Comparison of ENCODE assay signal across 8 cellular contexts in the genomic region with DNA sequence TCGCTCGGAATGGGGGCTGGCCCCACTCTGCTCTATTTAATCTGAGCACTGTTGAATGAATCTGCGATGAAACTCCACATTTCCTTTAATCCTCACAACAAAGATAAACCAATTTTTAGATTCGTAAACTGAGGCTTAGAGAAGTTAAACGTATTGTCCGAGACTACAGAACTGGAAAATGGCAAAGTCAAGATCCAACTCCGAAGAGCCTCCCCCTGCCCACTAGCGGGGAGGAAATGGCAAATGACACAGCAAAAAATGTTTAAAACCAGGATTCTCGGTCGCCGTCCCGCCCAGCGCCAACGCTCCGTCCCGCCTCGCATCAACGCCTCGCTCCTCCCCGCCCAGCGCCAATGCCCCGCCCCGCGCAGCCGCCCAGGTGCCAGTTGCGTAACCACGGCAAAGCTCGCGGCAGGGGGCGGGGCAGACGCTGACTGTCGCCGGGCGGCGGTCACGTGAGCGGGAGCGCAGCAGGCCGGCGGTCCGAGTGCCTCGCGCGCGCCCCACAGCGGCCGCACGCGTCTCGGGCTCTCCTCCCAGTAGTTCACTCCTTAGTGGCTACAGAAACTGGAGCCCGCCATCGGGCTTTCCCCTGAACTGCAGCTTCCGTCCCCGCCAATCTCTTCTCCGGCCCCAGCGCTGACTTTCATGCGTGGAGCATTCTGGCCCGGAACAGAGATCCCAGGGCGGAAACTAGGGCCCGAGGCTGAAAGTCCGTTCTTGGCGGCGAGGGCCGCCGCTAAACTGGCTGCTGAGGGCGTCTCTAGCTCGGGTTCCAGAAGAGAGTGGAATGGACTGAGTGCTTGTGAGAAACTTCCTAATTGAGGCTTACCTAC.
DNase-seq lines count a peak whose midpoint lies in the region; ATAC-seq lines count a peak whose summit lies in the region.

No MANE protein-coding gene starts in this region.

- H3K27ac ChIP-seq in cingulate gyrus (ENCODE audit: low read depth, low read length), result peak overlapping the region; percentile 94

- peak; percentile 85 for ATAC-seq in HG03457 (IDR thresholded peaks at IDR 0.05; ENCODE audit: unreplicated experiment)

- peak; percentile 55 to 98 (median 94) for DNase-seq in C1 segment of cervical spinal cord (lab: John Stamatoyannopoulos, UW)
- DNase-seq in GM19240 (ENCODE audit: insufficient read length, low spot score), result peak; percentile 96
- DNase-seq in NCI-H524 (lab: John Stamatoyannopoulos, UW), result peak; percentile 82 to 93
- peak; percentile 99 for DNase-seq in activated CD4-positive, alpha-beta T cell treated with anti-CD3 and anti-CD28 coated beads for 4 hours
- peak; percentile 99 for DNase-seq in left kidney (ENCODE audit: low read depth, low spot score)
- peak; percentile 98 for DNase-seq in stimulated activated CD4-positive, alpha-beta T cell treated with anti-CD3 and anti-CD28 coated beads, Interleukin-1b, Interleukin-23, amount 100 ng/mL, for 48 hours

Comparison
In these comparisons a context has a peak if more than half of its experiments do, and no peak if none do; other contexts are left out.
1. Peak in every context shown above with its lines: DNase-seq, ATAC-seq and H3K27ac ChIP-seq.